Comparison of ENCODE assay signal across 8 cellular contexts in the genomic region with DNA sequence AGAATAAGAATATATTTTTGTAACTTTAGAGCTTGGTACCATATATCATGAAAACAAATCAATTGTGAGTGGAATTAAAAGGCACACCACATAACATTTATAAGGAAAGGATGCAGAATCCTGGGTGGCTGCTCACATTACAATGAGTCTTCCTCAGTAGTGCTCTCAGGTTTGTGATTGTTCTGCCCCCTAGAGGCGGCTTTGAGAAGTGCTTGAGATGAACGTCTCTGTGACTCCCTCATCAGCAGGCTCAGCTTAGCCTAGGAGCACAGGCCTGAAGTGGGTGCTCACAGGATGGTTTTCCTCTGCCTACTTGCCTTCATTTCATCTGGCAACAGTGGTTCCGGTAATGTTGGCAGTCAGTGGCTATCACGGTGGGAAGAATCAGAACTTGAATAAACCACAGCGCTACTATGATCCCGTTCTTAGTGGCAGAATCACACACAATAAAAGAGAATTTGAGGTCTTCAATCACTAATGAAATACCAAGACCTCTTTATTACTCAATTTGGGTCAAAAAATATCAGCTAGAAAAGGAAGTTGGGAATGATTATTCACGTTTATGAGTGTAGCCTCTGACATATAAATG. TPM values are rescaled to one million over a fixed set of nuclear protein-coding genes. Genes with fewer than 3 reads are reported as not detected.
DNase-seq lines count a peak whose midpoint lies in the region; ATAC-seq and TF ChIP-seq lines count a peak whose summit lies in the region.

No MANE protein-coding gene starts in this region.

- TF ChIP-seq POLR2A in esophagus squamous epithelium (IDR thresholded peaks at IDR 0.05): no peak

- no peaks in the 10 kb centered on the region for H3K27me3 ChIP-seq in NT2/D1 (ENCODE audit: insufficient read depth, insufficient read length)
- no peaks in the 10 kb centered on the region for H3K27me3 ChIP-seq in esophagus squamous epithelium

- TF ChIP-seq CTCF in esophagus squamous epithelium (IDR thresholded peaks at IDR 0.05) (peak; percentile 61 to 89 (median 80)), nephron (IDR thresholded peaks at IDR 0.05; ENCODE audit: unreplicated experiment in 3 of 3) (peak; percentile 76 to 86 (median 83))

- no peak overlapping the region for H3K9ac ChIP-seq in NT2/D1 (ENCODE audit: insufficient read length, low read depth)

- H3K9me3 ChIP-seq in NT2/D1 (ENCODE audit: insufficient read depth, low read length): peaks cover 10% of the 10 kb centered on the region
- H3K9me3 ChIP-seq in esophagus squamous epithelium: peaks cover 0 to 12% (median 9%) of the 10 kb centered on the region in 3 donors

- DNase-seq in DMS53 (lab: John Stamatoyannopoulos, UW): peak; percentile 84
- peak; percentile 24 for DNase-seq in HS-27A (ENCODE audit: low read depth)
- DNase-seq in NT2/D1 (ENCODE audit: low read depth, low spot score): peak; percentile 63
- peak; percentile 57 for DNase-seq in activated T-cell treated with anti-CD3 and anti-CD28 coated beads for 1 hour (ENCODE audit: low read depth)
- DNase-seq in esophagus squamous epithelium (lab: John Stamatoyannopoulos, UW): no peak
- DNase-seq in stimulated activated naive CD4-positive, alpha-beta T cell treated with Interleukin-2 at 50 U/mL for 16 hours (lab: John Stamatoyannopoulos, UW): peak; percentile 55

- H3K4me1 Mint-ChIP-seq in nephron: peaks cover 15% of the 10 kb centered on the region

- H3K4me1 ChIP-seq in NT2/D1 (ENCODE audit: insufficient read depth, insufficient read length): no peaks in the 10 kb centered on the region
- peaks cover 0 to 25% (median 2%) of the 10 kb centered on the region in 3 donors for H3K4me1 ChIP-seq in esophagus squamous epithelium

- H3K4me3 ChIP-seq in NT2/D1 (ENCODE audit: insufficient read length, low read depth) (no peak overlapping the region), esophagus squamous epithelium (no peak overlapping the region)

- H3K27ac Mint-ChIP-seq in nephron: no peak overlapping the region

- ATAC-seq in GM21423 (IDR thresholded peaks at IDR 0.05; ENCODE audit: unreplicated experiment): peak; percentile 98

- H3K9me3 Mint-ChIP-seq in nephron: peaks cover 10% of the 10 kb centered on the region

- H3K4me3 Mint-ChIP-seq in nephron: no peak overlapping the region

- no peaks in the 10 kb centered on the region for H3K36me3 ChIP-seq in NT2/D1 (ENCODE audit: insufficient read depth, insufficient read length, low read length)
- no peaks in the 10 kb centered on the region for H3K36me3 ChIP-seq in esophagus squamous epithelium

- 23 to 34% methylated on average over 7 of the region's 7 CpGs for WGBS in esophagus squamous epithelium, 2 donors

- intact Hi-C loops in esophagus squamous epithelium (cut with DNase I): loop anchor here (5.0 kb wide), 1 partner anchor 165 kb away; no protein-coding TSS in a partner anchor

- H3K27me3 Mint-ChIP-seq in nephron (ENCODE audit: low read depth): peaks cover 12% of the 10 kb centered on the region

- no peaks in the 10 kb centered on the region for H3K36me3 Mint-ChIP-seq in nephron (ENCODE audit: low read depth)

- no peak overlapping the region for H3K27ac ChIP-seq in esophagus squamous epithelium

RNA-seq across cellular contexts. Expression of gene B4GALT6, which starts 38.1 kb away (rescaled TPM):
- 1 to 10 TPM; 2.5 to 3.6 (median 3.0) TPM for total RNA-seq in esophagus squamous epithelium

RNA-seq across cellular contexts. Expression of gene SLC25A52, which starts 38.2 kb away (rescaled TPM):
- not detected for total RNA-seq in esophagus squamous epithelium
